In genomic region chr4:98657531-98658286, GRCh38 we compare ENCODE assay signal across 1 cellular context.
TF ChIP-seq lines count a peak whose summit lies in the region.

No MANE protein-coding gene starts in this region.

TF ChIP-seq in HEK293, 187 proteins besides CTCF, POLR2A, EP300 and RAD21 (continued from another document and continues in another):
- TF ChIP-seq PRDM10 (tag by site-specific recombination; IDR thresholded peaks at IDR 0.05) (peak; percentile 44; the same call in 1 of the 2 replicates), ZNF621 (tag by site-specific recombination; IDR thresholded peaks at IDR 0.05) (no peak), ZBTB8A (tag by site-specific recombination; IDR thresholded peaks at IDR 0.05) (peak; percentile 78), GLIS2 (tag by site-specific recombination; IDR thresholded peaks at IDR 0.05) (no peak), ZNF488 (tag by site-specific recombination; IDR thresholded peaks at IDR 0.05) (no peak), ZNF677 (tag by site-specific recombination; IDR thresholded peaks at IDR 0.05) (no peak), ZNF398 (tag by site-specific recombination; IDR thresholded peaks at IDR 0.05) (no peak), ZNF747 (tag by site-specific recombination; IDR thresholded peaks at IDR 0.05) (no peak), HIC1 (tag by site-specific recombination; IDR thresholded peaks at IDR 0.05) (no peak), ZBTB26 (tag by site-specific recombination; optimal IDR thresholded peaks at IDR 0.05) (no peak), ZNF2 (tag by site-specific recombination; IDR thresholded peaks at IDR 0.05) (no peak), SCRT2 (tag by site-specific recombination; IDR thresholded peaks at IDR 0.05) (no peak), GLIS1 (tag by site-specific recombination; IDR thresholded peaks at IDR 0.05) (no peak), ZBTB49 (tag by site-specific recombination; IDR thresholded peaks at IDR 0.05; ENCODE audit: low read depth) (no peak), ZNF335 (tag by site-specific recombination; conservative IDR thresholded peaks at IDR 0.05) (peak; percentile 88), INSM2 (tag by site-specific recombination; IDR thresholded peaks at IDR 0.05) (no peak), ZNF529 (tag by site-specific recombination; IDR thresholded peaks at IDR 0.05; ENCODE audit: insufficient replicate concordance) (no peak), ZNF785 (tag by site-specific recombination; IDR thresholded peaks at IDR 0.05) (no peak), ZSCAN30 (tag by site-specific recombination; IDR thresholded peaks at IDR 0.05) (no peak), KLF10 (tag by site-specific recombination; IDR thresholded peaks at IDR 0.05) (no peak), ZIC2 (tag by site-specific recombination; IDR thresholded peaks at IDR 0.05) (0 out of 2 replicates have a peak, but pooled peaks have one; percentile 8), ZNF266 (tag by site-specific recombination; IDR thresholded peaks at IDR 0.05; ENCODE audit: low read depth) (no peak), ZNF518A (tag by site-specific recombination; conservative IDR thresholded peaks at IDR 0.05; ENCODE audit: low read depth) (no peak), ZSCAN23 (tag by site-specific recombination; IDR thresholded peaks at IDR 0.05) (no peak), ZFP3 (tag by site-specific recombination; IDR thresholded peaks at IDR 0.05; ENCODE audit: low read depth) (no peak), ZNF792 (tag by site-specific recombination; IDR thresholded peaks at IDR 0.05) (no peak), ZNF214 (tag by site-specific recombination; IDR thresholded peaks at IDR 0.05; ENCODE audit: borderline replicate concordance) (no peak), ZNF449 (tag by site-specific recombination; IDR thresholded peaks at IDR 0.05) (peak; percentile 82), ZXDB (tag by site-specific recombination; IDR thresholded peaks at IDR 0.05) (0 out of 2 replicates have a peak, but pooled peaks have one; percentile 11), ZNF600 (tag by site-specific recombination; IDR thresholded peaks at IDR 0.05) (peak; percentile 66; the same call in 1 of the 2 replicates), TRIM28 (IDR thresholded peaks at IDR 0.05; ENCODE audit: borderline replicate concordance, low read length) (no peak), ZSCAN16 (tag by site-specific recombination; IDR thresholded peaks at IDR 0.05) (no peak), ZNF501 (tag by site-specific recombination; IDR thresholded peaks at IDR 0.05) (no peak), ZNF658 (tag by site-specific recombination; IDR thresholded peaks at IDR 0.05) (no peak), ZNF701 (tag by site-specific recombination; IDR thresholded peaks at IDR 0.05) (no peak), SP2 (tag by site-specific recombination; IDR thresholded peaks at IDR 0.05) (peak; percentile 66), ZNF354C (tag by site-specific recombination; IDR thresholded peaks at IDR 0.05; ENCODE audit: borderline replicate concordance, low read depth) (no peak), ZNF555 (tag by site-specific recombination; conservative IDR thresholded peaks at IDR 0.05) (no peak), SALL2 (tag by site-specific recombination; IDR thresholded peaks at IDR 0.05; ENCODE audit: borderline replicate concordance) (no peak)
